ENCODE assay signal across 1 cellular context in the genomic region with DNA sequence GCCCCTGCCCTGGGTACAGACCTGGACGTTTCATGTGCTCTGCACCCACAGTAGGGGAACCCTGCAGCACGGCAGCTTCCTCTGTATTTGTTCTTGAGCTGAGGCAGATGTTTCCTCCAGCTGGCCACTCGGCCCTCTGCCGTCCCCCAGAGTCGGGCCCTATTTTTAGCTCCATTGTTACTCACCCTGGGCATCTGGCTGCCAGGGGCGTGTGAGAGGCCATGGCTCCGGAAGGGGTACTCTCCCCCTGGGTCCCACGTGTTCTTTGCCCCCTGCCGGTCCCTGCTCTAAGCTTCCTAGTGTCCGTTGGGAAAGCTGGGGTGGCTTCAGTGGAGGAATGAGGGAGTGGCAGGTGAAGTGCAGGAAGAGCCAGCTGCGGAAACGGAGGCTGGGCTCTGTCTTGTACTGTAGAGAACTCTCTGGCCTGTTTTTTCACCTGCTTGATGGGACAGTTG.
A peak's percentile ranks its signal among the peaks of the same experiment; 100 is the strongest.
TF ChIP-seq lines count a peak whose summit lies in the region.

No MANE protein-coding gene starts in this region.

TF ChIP-seq in H1, 55 proteins besides CTCF, POLR2A, EP300 and RAD21 (continued from another document):
- TF ChIP-seq HDAC2 (IDR thresholded peaks at IDR 0.05; ENCODE audit: borderline replicate concordance in 1 of 2, low read depth in 2 of 2, low read length in 2 of 2), result 0 out of 4 replicates have a peak, but pooled peaks of 1 of the 2 experiments have one; percentile 76
- TF ChIP-seq TCF12 (IDR thresholded peaks at IDR 0.05; ENCODE audit: low read depth, low read length), result 0 out of 2 replicates have a peak, but pooled peaks have one; percentile 85
